Comparison of ENCODE assay signal across 10 cellular contexts in genomic region chr19:39995794-39996193, GRCh38. TPM values are rescaled to one million over a fixed set of nuclear protein-coding genes. Genes with fewer than 3 reads are reported as not detected.
A peak's percentile ranks its signal among the peaks of the same experiment; 100 is the strongest.
DNase-seq lines count a peak whose midpoint lies in the region; ATAC-seq, FAIRE-seq and TF ChIP-seq lines count a peak whose summit lies in the region.
"Had no signal": no experiment of that assay in that cellular context is flagged by ENCODE, and none has a peak within 500 bp of the region (broad histone marks: within the 10 kb centered on the region; RNA-seq: fewer than 3 reads in every experiment).

No MANE protein-coding gene starts in this region.

- no peak for TF ChIP-seq POLR2A in HepG2 (IDR thresholded peaks at IDR 0.05; ENCODE audit: insufficient read depth in 1 of 2, low read depth in 2 of 2, low read length in 2 of 2)
- TF ChIP-seq POLR2A in right lobe of liver (IDR thresholded peaks at IDR 0.05), result no peak
- TF ChIP-seq POLR2A in uterus (IDR thresholded peaks at IDR 0.05), result no peak

- TF ChIP-seq CTCF in HepG2 (CRISPR knock-in tag; IDR thresholded peaks at IDR 0.05), result no peak
- no peak for TF ChIP-seq CTCF in right lobe of liver (IDR thresholded peaks at IDR 0.05)
- TF ChIP-seq CTCF in kidney (IDR thresholded peaks at IDR 0.05; ENCODE audit: borderline replicate concordance, extremely low read depth, insufficient read depth), result no peak
- TF ChIP-seq CTCF in uterus (IDR thresholded peaks at IDR 0.05), result no peak

- intact Hi-C loops in HepG2 (cut with micrococcal nuclease; ENCODE audit: unreplicated experiment) (loop anchor here (2.0 kb wide), 2 partner anchors 25 to 59 kb away; partner anchors contain the start of gene PSMC4), right lobe of liver (cut with DNase I) (no loop called here), kidney (cut with DNase I) (no loop called here), uterus (cut with DNase I; ENCODE audit: low total_unique reads) (no loop called here)
- intact Hi-C loops in activated T-helper 2 cell treated with anti-CD3 and anti-CD28 coated beads, Interferon-gamma antibody, Interleukin-2, Interleukin-4, amounts not matched to agents 10 μg/mL and 5 μg/mL and 100 μg/mL, durations not matched to agents 14 hours and 24 hours and 36 hours (cut with micrococcal nuclease), result loop anchor here (1.0 to 5.0 kb wide), 2 partner anchors 24 to 62 kb away; partner anchors contain the start of genes PSMC4 and ZNF780B

- no peaks in the 10 kb centered on the region for H3K27me3 Mint-ChIP-seq in activated T-helper 2 cell treated with anti-CD3 and anti-CD28 coated beads, Interferon-gamma antibody, Interleukin-2, Interleukin-4, amounts not matched to agents 10 μg/mL and 5 μg/mL and 100 μg/mL, durations not matched to agents 14 hours and 24 hours and 36 hours (ENCODE audit: low read depth)

- H3K27ac ChIP-seq in HepG2 (ENCODE audit: extremely low read length, insufficient read depth, low read length), result no peak overlapping the region
- no peak overlapping the region for H3K27ac ChIP-seq in right lobe of liver
- no peak overlapping the region for H3K27ac ChIP-seq in kidney (ENCODE audit: low read depth in 2 of 2, low read length in 2 of 2)
- no peak overlapping the region for H3K27ac ChIP-seq in uterus

- peaks cover 51% of the 10 kb centered on the region for H3K36me3 Mint-ChIP-seq in activated T-helper 2 cell treated with anti-CD3 and anti-CD28 coated beads, Interferon-gamma antibody, Interleukin-2, Interleukin-4, amounts not matched to agents 10 μg/mL and 5 μg/mL and 100 μg/mL, durations not matched to agents 14 hours and 24 hours and 36 hours (ENCODE audit: low read depth)

- H3K27ac Mint-ChIP-seq in activated T-helper 2 cell treated with anti-CD3 and anti-CD28 coated beads, Interferon-gamma antibody, Interleukin-2, Interleukin-4, amounts not matched to agents 10 μg/mL and 5 μg/mL and 100 μg/mL, durations not matched to agents 14 hours and 24 hours and 36 hours, result no peak overlapping the region

- no TSS peak for BruUV-seq in HepG2 (replicated peaks; lab: Mats Ljungman, UMichigan)

- in situ Hi-C loops in HepG2 (cut with HindIII; ENCODE audit: extremely low pct_ligation_motif_present, low pct_unique_long_range_greater_than_20kb), result no loop called here

- H3K4me3 Mint-ChIP-seq in activated T-helper 2 cell treated with anti-CD3 and anti-CD28 coated beads, Interferon-gamma antibody, Interleukin-2, Interleukin-4, amounts not matched to agents 10 μg/mL and 5 μg/mL and 100 μg/mL, durations not matched to agents 14 hours and 24 hours and 36 hours (ENCODE audit: low read depth), result peak overlapping the region; percentile 75

- H2AFZ ChIP-seq in HepG2 (ENCODE audit: low read length), result no peak overlapping the region

- H3K4me2 ChIP-seq in HepG2 (ENCODE audit: low read depth, low read length), result peak overlapping the region; percentile 94

- H3K4me3 ChIP-seq in HepG2 (replicated peaks in 1 of 3; ENCODE audit: insufficient read depth in 1 of 3, low read depth in 2 of 3, low read length in 3 of 3), result peak overlapping the region; percentile 79 to 93 (median 81); a peak in 4 of 6 replicates
- peak overlapping the region in 1 of 3 donors; percentile 71 for H3K4me3 ChIP-seq in right lobe of liver
- H3K4me3 ChIP-seq in kidney (ENCODE audit: low read length in 2 of 2), result peak overlapping the region; percentile 86 to 97
- H3K4me3 ChIP-seq in uterus, result peak overlapping the region; percentile 57 to 74

- peaks cover 21% of the 10 kb centered on the region for H3K9me3 Mint-ChIP-seq in activated T-helper 2 cell treated with anti-CD3 and anti-CD28 coated beads, Interferon-gamma antibody, Interleukin-2, Interleukin-4, amounts not matched to agents 10 μg/mL and 5 μg/mL and 100 μg/mL, durations not matched to agents 14 hours and 24 hours and 36 hours

- FAIRE-seq in HepG2 (lab: Jason Lieb, UNC), result no peak
- no peak for FAIRE-seq in kidney (lab: Jason Lieb, UNC)

- H3K9ac ChIP-seq in HepG2 (ENCODE audit: insufficient read depth, low read depth, low read length) (peak overlapping the region; percentile 83; the same call in 1 of the 2 replicates), kidney (ENCODE audit: low read length in 2 of 2) (no peak overlapping the region)

- WGBS in HepG2 (ENCODE audit: low lambda C conversion rate), result 63% methylated on average over 1 of the region's 1 CpG
- 82% methylated on average over 1 of the region's 1 CpG for WGBS in right lobe of liver (ENCODE audit: insufficient coverage, low coverage, low lambda C conversion rate, missing lambda C conversion rate)

- no peak for DNase-seq in HepG2 (ENCODE audit: low spot score)
- no peak for DNase-seq in right lobe of liver
- no peak for DNase-seq in activated T-helper 2 cell treated with anti-CD3 and anti-CD28 coated beads, Interferon-gamma antibody, Interleukin-2, Interleukin-4, amounts not matched to agents 10 μg/mL and 5 μg/mL and 100 μg/mL, durations not matched to agents 14 hours and 24 hours and 36 hours (ENCODE audit: low spot score)
- DNase-seq in kidney, result no peak
- DNase-seq in uterus, result no peak
- no peak for DNase-seq in HCEC 1CT
- no peak for DNase-seq in NCI-H1105 treated with DMSO at 0.1 percent for 48 hours (lab: John Stamatoyannopoulos, UW)
- no peak for DNase-seq in NCI-H510A (lab: John Stamatoyannopoulos, UW)
- DNase-seq: activated CD4-positive, CD25-positive, alpha-beta regulatory T cell treated with anti-CD3 and anti-CD28 coated beads, Interleukin-2, amount 50 U/mL, for 72 hours; NCI-H1048 had no signal

- CTCF ChIA-PET in HepG2 (lab: Yijun Ruan, JAX; ENCODE audit: low intra/inter-chr PET ratio, low total read pairs), result no interaction called here

- POLR2A ChIA-PET in HepG2 (lab: Yijun Ruan, JAX), result interaction anchor here (2.7 kb wide), 1 partner anchor 25 kb away, joined by 24 read pairs; the partner anchor contains the start of gene PSMC4

- TF ChIP-seq RAD21 in HepG2 (CRISPR knock-in tag; IDR thresholded peaks at IDR 0.05), result no peak

- H3K9me3 ChIP-seq in HepG2 (ENCODE audit: low read length) (peaks cover 11% of the 10 kb centered on the region; the same call in 1 of the 2 replicates), right lobe of liver (no peaks in the 10 kb centered on the region), kidney (ENCODE audit: control insufficient read depth in 1 of 2, low read length in 2 of 2) (no peaks in the 10 kb centered on the region), uterus (peaks cover 0 to 5% of the 10 kb centered on the region in 2 donors)

- H3K79me2 ChIP-seq in HepG2 (ENCODE audit: insufficient read depth, low read length), result peaks cover 10% of the 10 kb centered on the region

- peaks cover 23% of the 10 kb centered on the region for H3K4me1 ChIP-seq in HepG2 (ENCODE audit: insufficient read depth, low read length)
- H3K4me1 ChIP-seq in right lobe of liver, result peaks cover 0 to 14% (median 2%) of the 10 kb centered on the region in 4 donors
- peaks cover 6 to 16% of the 10 kb centered on the region in 2 donors for H3K4me1 ChIP-seq in kidney (ENCODE audit: control insufficient read depth in 1 of 2, insufficient read depth in 1 of 2, low read depth in 1 of 2, low read length in 2 of 2)
- peaks cover 0 to 8% of the 10 kb centered on the region in 2 donors for H3K4me1 ChIP-seq in uterus

- peaks cover 33% of the 10 kb centered on the region for H3K4me1 Mint-ChIP-seq in activated T-helper 2 cell treated with anti-CD3 and anti-CD28 coated beads, Interferon-gamma antibody, Interleukin-2, Interleukin-4, amounts not matched to agents 10 μg/mL and 5 μg/mL and 100 μg/mL, durations not matched to agents 14 hours and 24 hours and 36 hours (ENCODE audit: low read depth)

- H3K36me3 ChIP-seq in HepG2 (replicated peaks in 1 of 2; ENCODE audit: control insufficient read depth in 1 of 2, insufficient read depth in 2 of 2, low read length in 2 of 2) (no peaks in the 10 kb centered on the region), right lobe of liver (no peaks in the 10 kb centered on the region), kidney (ENCODE audit: control insufficient read depth in 1 of 2, insufficient read depth in 2 of 2, low read length in 2 of 2) (no peaks in the 10 kb centered on the region), uterus (no peaks in the 10 kb centered on the region)

- H3K27me3 ChIP-seq in HepG2 (ENCODE audit: control insufficient read depth in 1 of 2, insufficient read depth in 2 of 2, low read length in 2 of 2), result no peaks in the 10 kb centered on the region; a peak in 1 of 5 replicates
- H3K27me3 ChIP-seq in right lobe of liver, result no peaks in the 10 kb centered on the region
- H3K27me3 ChIP-seq in uterus, result no peaks in the 10 kb centered on the region

- ATAC-seq in HepG2, result no peak
- ATAC-seq in right lobe of liver, result no peak

- TF ChIP-seq EP300 in HepG2 (IDR thresholded peaks at IDR 0.05; ENCODE audit: low read depth in 2 of 2, low read length in 2 of 2) (no peak), HepG2 (CRISPR knock-in tag; IDR thresholded peaks at IDR 0.05; ENCODE audit: borderline replicate concordance) (no peak)

- H4K20me1 ChIP-seq in HepG2 (ENCODE audit: insufficient read depth, low read length), result no peaks in the 10 kb centered on the region

RNA-seq across cellular contexts. Expression of gene ZNF546, which starts 1.1 kb away (rescaled TPM):
- total RNA-seq in HepG2 (2016; rRNA removed; fragmentation: Illumina TruSeq; extraction: Trizol) (4.1 and 6.0 TPM in 2 replicates), right lobe of liver (1 to 10 TPM; 1.5 to 5.4 (median 3.5) TPM), kidney (7.3 TPM), uterus (10 to 100 TPM in 1 of 4 donors, 1 to 10 TPM in 3; 1.0 to 18.9 (median 6.3) TPM)
- total RNA-seq in HepG2 (2016; cell fraction: cytosol; rRNA removed; fragmentation: Illumina TruSeq; extraction: Trizol; ENCODE audit: low read depth), result 0.18 and 0.20 TPM in 2 replicates
- total RNA-seq in HepG2 (2016; cell fraction: insoluble cytoplasmic fraction; rRNA removed; fragmentation: Illumina TruSeq; extraction: Trizol), result 4.6 and 6.1 TPM in 2 replicates
- 1.4 and 2.4 TPM in 2 replicates for total RNA-seq in HepG2 (2016; cell fraction: membrane; rRNA removed; fragmentation: Illumina TruSeq; extraction: Trizol)
- 6.4 and 7.1 TPM in 2 replicates for total RNA-seq in HepG2 (2016; cell fraction: nucleus; rRNA removed; fragmentation: Illumina TruSeq; extraction: Trizol)
- polyA plus RNA-seq in HepG2 (2011; rRNA removed) (2.2 and 2.5 TPM in 2 replicates), kidney (ENCODE audit: insufficient read depth, low read depth, low replicate concordance) (3.4 TPM)
- polyA plus RNA-seq in HepG2 (2011; cell fraction: cytosol; rRNA removed), result 0.74 and 1.4 TPM in 2 replicates
- polyA plus RNA-seq in HepG2 (2011; cell fraction: nucleus; rRNA removed), result 2.0 and 2.9 TPM in 2 replicates
- polyA plus RNA-seq in HepG2 (2012), result 1.3 and 2.1 TPM in 2 replicates
- polyA plus RNA-seq in HepG2 (2016; cell fraction: cytosol; fragmentation: Illumina TruSeq; extraction: Trizol; ENCODE audit: low read depth), result 0.05 and 0.28 TPM in 2 replicates
- polyA plus RNA-seq in HepG2 (2016; cell fraction: insoluble cytoplasmic fraction; fragmentation: Illumina TruSeq; extraction: Trizol; ENCODE audit: low read depth), result 2.7 and 2.8 TPM in 2 replicates
- polyA plus RNA-seq in HepG2 (2016; cell fraction: membrane; fragmentation: Illumina TruSeq; extraction: Trizol; ENCODE audit: low read depth), result 0.25 and 0.58 TPM in 2 replicates
- polyA plus RNA-seq in HepG2 (2016; cell fraction: nucleus; fragmentation: Illumina TruSeq; extraction: Trizol; ENCODE audit: insufficient read depth, low read depth), result 6.0 and 6.4 TPM in 2 replicates
- polyA minus RNA-seq in HepG2 (2011; rRNA and poly(A)+ RNA removed; ENCODE audit: low replicate concordance), result 4.0 and 5.1 TPM in 2 replicates
- polyA minus RNA-seq in HepG2 (2011; cell fraction: cytosol; rRNA and poly(A)+ RNA removed), result 1.8 and 2.4 TPM in 2 replicates
- polyA minus RNA-seq in HepG2 (2011; cell fraction: nucleus; rRNA and poly(A)+ RNA removed), result 14.5 and 15.5 TPM in 2 replicates
- 4.6 and 5.2 TPM in 2 replicates for total RNA-seq in activated T-helper 2 cell treated with anti-CD3 and anti-CD28 coated beads, Interferon-gamma antibody, Interleukin-2, Interleukin-4, amounts not matched to agents 10 μg/mL and 5 μg/mL and 100 μg/mL, durations not matched to agents 14 hours and 24 hours and 36 hours

RNA-seq across cellular contexts. Expression of gene PSMC4, which starts 24.8 kb away (rescaled TPM):
- 160 and 194 TPM in 2 replicates for total RNA-seq in HepG2 (2016; rRNA removed; fragmentation: Illumina TruSeq; extraction: Trizol)
- total RNA-seq in HepG2 (2016; cell fraction: cytosol; rRNA removed; fragmentation: Illumina TruSeq; extraction: Trizol; ENCODE audit: low read depth), result 22.9 and 24.6 TPM in 2 replicates
- total RNA-seq in HepG2 (2016; cell fraction: insoluble cytoplasmic fraction; rRNA removed; fragmentation: Illumina TruSeq; extraction: Trizol), result 157 and 198 TPM in 2 replicates
- 34.1 and 34.4 TPM in 2 replicates for total RNA-seq in HepG2 (2016; cell fraction: membrane; rRNA removed; fragmentation: Illumina TruSeq; extraction: Trizol)
- 67.9 and 75.8 TPM in 2 replicates for total RNA-seq in HepG2 (2016; cell fraction: nucleus; rRNA removed; fragmentation: Illumina TruSeq; extraction: Trizol)
- polyA plus RNA-seq in HepG2 (2011; rRNA removed), result 49.9 and 62.6 TPM in 2 replicates
- 45.6 and 54.0 TPM in 2 replicates for polyA plus RNA-seq in HepG2 (2011; cell fraction: cytosol; rRNA removed)
- polyA plus RNA-seq in HepG2 (2011; cell fraction: nucleus; rRNA removed), result 95.1 and 104 TPM in 2 replicates
- polyA plus RNA-seq in HepG2 (2012), result 67.0 and 85.8 TPM in 2 replicates
- polyA plus RNA-seq in HepG2 (2016; cell fraction: cytosol; fragmentation: Illumina TruSeq; extraction: Trizol; ENCODE audit: low read depth), result 22.3 and 25.6 TPM in 2 replicates
- 207 and 220 TPM in 2 replicates for polyA plus RNA-seq in HepG2 (2016; cell fraction: insoluble cytoplasmic fraction; fragmentation: Illumina TruSeq; extraction: Trizol; ENCODE audit: low read depth)
- polyA plus RNA-seq in HepG2 (2016; cell fraction: membrane; fragmentation: Illumina TruSeq; extraction: Trizol; ENCODE audit: low read depth), result 26.5 and 31.5 TPM in 2 replicates
- 112 and 115 TPM in 2 replicates for polyA plus RNA-seq in HepG2 (2016; cell fraction: nucleus; fragmentation: Illumina TruSeq; extraction: Trizol; ENCODE audit: insufficient read depth, low read depth)
- 51.8 and 59.0 TPM in 2 replicates for polyA minus RNA-seq in HepG2 (2011; rRNA and poly(A)+ RNA removed; ENCODE audit: low replicate concordance)
- 28.8 and 34.9 TPM in 2 replicates for polyA minus RNA-seq in HepG2 (2011; cell fraction: cytosol; rRNA and poly(A)+ RNA removed)
- polyA minus RNA-seq in HepG2 (2011; cell fraction: nucleus; rRNA and poly(A)+ RNA removed), result 20.9 and 24.9 TPM in 2 replicates
- total RNA-seq in right lobe of liver, result 100 to 1,000 TPM in 1 of 6 experiments, 10 to 100 TPM in 5; 40.0 to 106 (median 52.5) TPM
- 169 and 174 TPM in 2 replicates for total RNA-seq in activated T-helper 2 cell treated with anti-CD3 and anti-CD28 coated beads, Interferon-gamma antibody, Interleukin-2, Interleukin-4, amounts not matched to agents 10 μg/mL and 5 μg/mL and 100 μg/mL, durations not matched to agents 14 hours and 24 hours and 36 hours
- 84.7 TPM for total RNA-seq in kidney
- polyA plus RNA-seq in kidney (ENCODE audit: insufficient read depth, low read depth, low replicate concordance), result 113 TPM
- 100 to 1,000 TPM in 1 of 4 donors, 10 to 100 TPM in 3; 59.4 to 162 (median 67.2) TPM for total RNA-seq in uterus

Comparison
In these comparisons a context has a peak if more than half of its experiments do, and no peak if none do; other contexts are left out.
1. intact Hi-C loops: an anchor here in HepG2 (2.0 kb wide) and activated T-helper 2 cell treated with anti-CD3 and anti-CD28 coated beads, Interferon-gamma antibody, Interleukin-2, Interleukin-4, amounts not matched to agents 10 μg/mL and 5 μg/mL and 100 μg/mL, durations not matched to agents 14 hours and 24 hours and 36 hours (1.0 to 5.0 kb wide); none called in right lobe of liver, kidney and uterus.